7 cellular contexts compared by ENCODE assay signal in the genomic region with DNA sequence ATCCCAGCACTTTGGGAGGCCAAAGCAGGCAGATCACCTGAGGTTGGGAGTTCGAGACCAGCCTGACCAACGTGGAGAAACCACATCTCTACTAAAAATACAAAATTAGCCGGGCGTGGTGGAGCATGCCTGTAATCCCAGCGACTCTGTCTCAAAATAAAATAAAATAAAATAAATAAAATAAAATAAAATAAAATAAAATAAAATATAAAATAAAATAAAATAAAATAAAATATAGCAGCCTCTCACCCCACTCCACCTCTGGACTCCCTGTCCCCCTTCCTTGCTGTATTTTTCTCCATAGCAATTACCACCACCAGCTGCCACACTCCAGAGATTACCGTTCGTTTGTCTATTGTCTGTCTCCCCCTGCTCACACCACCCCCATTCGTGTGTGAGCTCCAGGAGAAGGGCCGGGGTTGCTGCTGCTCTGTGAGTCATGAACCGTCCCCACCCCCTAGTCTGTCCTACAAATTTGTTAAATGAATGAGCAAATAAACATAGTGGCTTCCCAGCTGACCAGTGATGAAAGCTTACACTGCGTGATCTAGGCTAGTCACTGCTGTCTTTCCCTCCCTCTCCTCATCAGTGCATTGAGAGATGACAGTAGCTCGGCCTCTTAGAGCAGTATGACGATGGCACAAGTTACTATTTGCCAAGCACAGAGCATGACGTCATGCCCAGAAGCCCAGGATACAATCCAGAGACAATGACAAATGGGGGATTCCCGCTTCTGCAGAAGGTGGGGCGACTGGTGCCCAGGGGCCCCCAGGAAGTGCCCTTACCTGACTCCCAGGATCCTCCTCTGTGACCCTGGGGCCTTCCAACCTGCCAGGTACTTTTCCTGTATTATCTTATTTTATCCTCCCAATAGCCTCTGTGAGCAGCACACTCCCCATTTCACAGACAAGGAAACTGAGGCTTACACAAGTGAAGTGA. TPM values are rescaled to one million over a fixed set of nuclear protein-coding genes. Genes with fewer than 3 reads are reported as not detected.
DNase-seq lines count a peak whose midpoint lies in the region; ATAC-seq and TF ChIP-seq lines count a peak whose summit lies in the region.

No MANE protein-coding gene starts in this region.

- in situ Hi-C loops in astrocyte of the spinal cord (cut with HindIII; ENCODE audit: low sequenced_read_pairs) (no loop called here), KBM-7 (cut with MboI; ENCODE audit: low pct_unique_long_range_greater_than_20kb, low sequenced_read_pairs) (no loop called here)

- DNase-seq in ELR (ENCODE audit: low read depth) (peak; percentile 97), NCI-H2029 (lab: John Stamatoyannopoulos, UW) (peak; percentile 59), astrocyte of the spinal cord (ENCODE audit: low read depth, low spot score) (peak; percentile 97), mesothelial cell of epicardium (ENCODE audit: low spot score in 2 of 2, unreplicated experiment in 2 of 2) (no peak), KBM-7 (no peak), putamen (ENCODE audit: low spot score) (no peak)

- H3K36me3 Mint-ChIP-seq in mesothelial cell of epicardium, result no peaks in the 10 kb centered on the region

- no peaks in the 10 kb centered on the region for H3K9me3 Mint-ChIP-seq in mesothelial cell of epicardium

- H3K27me3 Mint-ChIP-seq in mesothelial cell of epicardium (ENCODE audit: low read depth), result no peaks in the 10 kb centered on the region

- no peak for TF ChIP-seq CTCF in astrocyte of the spinal cord (IDR thresholded peaks at IDR 0.05; ENCODE audit: low read depth, low read length)
- TF ChIP-seq CTCF in mesothelial cell of epicardium (IDR thresholded peaks at IDR 0.05; ENCODE audit: unreplicated experiment), result no peak

- peaks cover 47% of the 10 kb centered on the region for H3K4me1 Mint-ChIP-seq in mesothelial cell of epicardium

- H3K4me3 Mint-ChIP-seq in mesothelial cell of epicardium, result no peak overlapping the region

- peak overlapping the region; percentile 86 for H3K27ac Mint-ChIP-seq in mesothelial cell of epicardium

- H3K4me3 ChIP-seq in astrocyte of the spinal cord (ENCODE audit: low read depth, low read length), result no peak overlapping the region

- no peak for ATAC-seq in HG02884 (IDR thresholded peaks at IDR 0.05; ENCODE audit: unreplicated experiment)

RNA-seq across cellular contexts. Expression of a gene that starts 8.3 kb away (rescaled TPM):
- 71.8 to 76.3 TPM (median 75.0 TPM) in 3 replicates for total RNA-seq in mesothelial cell of epicardium

RNA-seq across cellular contexts. Expression of a gene that starts 48.3 kb away (rescaled TPM):
- 85.3 to 88.3 TPM (median 86.6 TPM) in 3 replicates for total RNA-seq in mesothelial cell of epicardium

Comparison
In these comparisons a context has a peak if more than half of its experiments do, and no peak if none do; other contexts are left out.
1. DNase-seq: peak in ELR (single experiment), NCI-H2029 (single experiment) and astrocyte of the spinal cord (single experiment); none in mesothelial cell of epicardium (0 of 2), KBM-7 (single experiment) and putamen (single experiment).